ENCODE assay signal across 1 cellular context in the genomic region with DNA sequence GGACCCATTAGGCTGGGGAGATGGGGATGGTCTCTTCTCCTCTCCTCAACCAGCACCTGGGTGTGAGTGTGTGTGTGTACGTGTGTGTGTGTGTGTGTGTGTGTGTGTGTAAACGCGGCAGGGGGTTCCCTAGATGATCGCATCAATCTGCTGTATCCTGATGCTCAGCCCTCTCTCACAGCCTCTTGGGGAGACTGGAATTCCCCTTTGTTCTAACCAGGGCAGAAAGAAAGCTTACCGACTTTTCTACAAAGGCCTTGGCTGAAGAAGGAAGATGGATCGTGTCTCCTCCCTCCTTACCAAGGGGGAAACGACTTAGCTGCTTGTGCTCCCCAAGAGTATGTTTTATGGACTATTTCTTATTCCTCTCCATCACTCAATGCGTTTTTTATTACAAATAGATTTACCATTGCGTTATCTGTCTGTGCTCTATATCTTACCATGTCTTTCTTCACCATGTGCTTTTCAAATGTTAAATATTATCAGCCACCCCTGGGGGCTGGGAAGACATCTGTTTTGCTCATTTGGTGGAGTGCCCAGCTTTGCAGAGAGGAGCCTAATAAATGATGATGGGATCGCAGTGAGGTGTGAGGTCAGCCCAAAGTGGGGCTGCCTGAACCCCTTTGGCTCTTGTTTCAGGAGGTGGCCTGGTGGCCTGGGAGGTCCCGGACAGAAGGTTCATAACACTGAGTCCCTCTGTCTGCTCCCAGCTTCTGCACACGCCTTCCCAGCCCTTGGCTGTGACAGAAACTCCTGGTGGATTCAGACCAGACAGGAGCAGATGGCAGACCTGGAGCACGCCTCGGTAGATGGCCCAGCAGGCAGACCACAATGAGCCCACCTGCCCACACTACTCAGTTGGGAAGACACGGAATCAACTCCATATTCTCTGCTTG.
TF ChIP-seq lines count a peak whose summit lies in the region.

No MANE protein-coding gene starts in this region.

TF ChIP-seq in SK-N-SH, 30 proteins besides CTCF, POLR2A, EP300 and RAD21 (continued from another document):
- TF ChIP-seq RXRA (IDR thresholded peaks at IDR 0.05; ENCODE audit: borderline replicate concordance, low read depth) (no peak), YY1 (IDR thresholded peaks at IDR 0.05; ENCODE audit: low read depth) (no peak), NFIC (IDR thresholded peaks at IDR 0.05; ENCODE audit: borderline replicate concordance) (no peak), RFX5 (IDR thresholded peaks at IDR 0.05; ENCODE audit: low read length) (no peak), TCF12 (IDR thresholded peaks at IDR 0.05) (0 out of 2 replicates have a peak, but pooled peaks have one; percentile 26), SIN3A (IDR thresholded peaks at IDR 0.05; ENCODE audit: borderline replicate concordance, low read depth, low read length) (no peak), TEAD4 (IDR thresholded peaks at IDR 0.05; ENCODE audit: borderline replicate concordance, insufficient read depth) (no peak), JUND (IDR thresholded peaks at IDR 0.05) (no peak), POLR2AphosphoS5 (IDR thresholded peaks at IDR 0.05; ENCODE audit: low read depth, low read length) (no peak), EZH2phosphoT487 (IDR thresholded peaks at IDR 0.05; ENCODE audit: borderline replicate concordance, low read depth) (no peak), FOXM1 (IDR thresholded peaks at IDR 0.05; ENCODE audit: low read depth) (no peak), ELF1 (IDR thresholded peaks at IDR 0.05) (no peak), RCOR1 (IDR thresholded peaks at IDR 0.05; ENCODE audit: low read length) (peak; percentile 75; the same call in 1 of the 2 replicates), GATA2 (CRISPR knock-in tag; IDR thresholded peaks at IDR 0.05) (peak; percentile 64; the same call in 1 of the 2 replicates), MXI1 (IDR thresholded peaks at IDR 0.05; ENCODE audit: low read depth, low read length) (peak; percentile 72; the same call in 1 of the 2 replicates), TAF1 (IDR thresholded peaks at IDR 0.05; ENCODE audit: borderline replicate concordance, low read depth, low read length) (no peak), CHD2 (IDR thresholded peaks at IDR 0.05; ENCODE audit: low read length, partially characterized antibody) (peak; percentile 75), FOXJ3 (CRISPR knock-in tag; IDR thresholded peaks at IDR 0.05) (0 out of 2 replicates have a peak, but pooled peaks have one; percentile 37), MEF2A (IDR thresholded peaks at IDR 0.05; ENCODE audit: borderline replicate concordance, low read depth) (no peak), SMC3 (IDR thresholded peaks at IDR 0.05; ENCODE audit: low read depth, low read length) (no peak), GABPA (IDR thresholded peaks at IDR 0.05; ENCODE audit: low read depth) (no peak)
- TF ChIP-seq, protein P1, sequence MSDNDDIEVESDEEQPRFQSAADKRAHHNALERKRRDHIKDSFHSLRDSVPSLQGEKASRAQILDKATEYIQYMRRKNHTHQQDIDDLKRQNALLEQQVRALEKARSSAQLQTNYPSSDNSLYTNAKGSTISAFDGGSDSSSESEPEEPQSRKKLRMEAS (IDR thresholded peaks at IDR 0.05; ENCODE audit: low read depth): no peak
- TF ChIP-seq, protein P2, sequence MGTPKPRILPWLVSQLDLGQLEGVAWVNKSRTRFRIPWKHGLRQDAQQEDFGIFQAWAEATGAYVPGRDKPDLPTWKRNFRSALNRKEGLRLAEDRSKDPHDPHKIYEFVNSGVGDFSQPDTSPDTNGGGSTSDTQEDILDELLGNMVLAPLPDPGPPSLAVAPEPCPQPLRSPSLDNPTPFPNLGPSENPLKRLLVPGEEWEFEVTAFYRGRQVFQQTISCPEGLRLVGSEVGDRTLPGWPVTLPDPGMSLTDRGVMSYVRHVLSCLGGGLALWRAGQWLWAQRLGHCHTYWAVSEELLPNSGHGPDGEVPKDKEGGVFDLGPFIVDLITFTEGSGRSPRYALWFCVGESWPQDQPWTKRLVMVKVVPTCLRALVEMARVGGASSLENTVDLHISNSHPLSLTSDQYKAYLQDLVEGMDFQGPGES (IDR thresholded peaks at IDR 0.05; ENCODE audit: low read depth, low read length): no peak
- TF ChIP-seq, protein P3, sequence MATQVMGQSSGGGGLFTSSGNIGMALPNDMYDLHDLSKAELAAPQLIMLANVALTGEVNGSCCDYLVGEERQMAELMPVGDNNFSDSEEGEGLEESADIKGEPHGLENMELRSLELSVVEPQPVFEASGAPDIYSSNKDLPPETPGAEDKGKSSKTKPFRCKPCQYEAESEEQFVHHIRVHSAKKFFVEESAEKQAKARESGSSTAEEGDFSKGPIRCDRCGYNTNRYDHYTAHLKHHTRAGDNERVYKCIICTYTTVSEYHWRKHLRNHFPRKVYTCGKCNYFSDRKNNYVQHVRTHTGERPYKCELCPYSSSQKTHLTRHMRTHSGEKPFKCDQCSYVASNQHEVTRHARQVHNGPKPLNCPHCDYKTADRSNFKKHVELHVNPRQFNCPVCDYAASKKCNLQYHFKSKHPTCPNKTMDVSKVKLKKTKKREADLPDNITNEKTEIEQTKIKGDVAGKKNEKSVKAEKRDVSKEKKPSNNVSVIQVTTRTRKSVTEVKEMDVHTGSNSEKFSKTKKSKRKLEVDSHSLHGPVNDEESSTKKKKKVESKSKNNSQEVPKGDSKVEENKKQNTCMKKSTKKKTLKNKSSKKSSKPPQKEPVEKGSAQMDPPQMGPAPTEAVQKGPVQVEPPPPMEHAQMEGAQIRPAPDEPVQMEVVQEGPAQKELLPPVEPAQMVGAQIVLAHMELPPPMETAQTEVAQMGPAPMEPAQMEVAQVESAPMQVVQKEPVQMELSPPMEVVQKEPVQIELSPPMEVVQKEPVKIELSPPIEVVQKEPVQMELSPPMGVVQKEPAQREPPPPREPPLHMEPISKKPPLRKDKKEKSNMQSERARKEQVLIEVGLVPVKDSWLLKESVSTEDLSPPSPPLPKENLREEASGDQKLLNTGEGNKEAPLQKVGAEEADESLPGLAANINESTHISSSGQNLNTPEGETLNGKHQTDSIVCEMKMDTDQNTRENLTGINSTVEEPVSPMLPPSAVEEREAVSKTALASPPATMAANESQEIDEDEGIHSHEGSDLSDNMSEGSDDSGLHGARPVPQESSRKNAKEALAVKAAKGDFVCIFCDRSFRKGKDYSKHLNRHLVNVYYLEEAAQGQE (IDR thresholded peaks at IDR 0.05; ENCODE audit: low read depth, low read length): no peak
- TF ChIP-seq, protein P4, sequence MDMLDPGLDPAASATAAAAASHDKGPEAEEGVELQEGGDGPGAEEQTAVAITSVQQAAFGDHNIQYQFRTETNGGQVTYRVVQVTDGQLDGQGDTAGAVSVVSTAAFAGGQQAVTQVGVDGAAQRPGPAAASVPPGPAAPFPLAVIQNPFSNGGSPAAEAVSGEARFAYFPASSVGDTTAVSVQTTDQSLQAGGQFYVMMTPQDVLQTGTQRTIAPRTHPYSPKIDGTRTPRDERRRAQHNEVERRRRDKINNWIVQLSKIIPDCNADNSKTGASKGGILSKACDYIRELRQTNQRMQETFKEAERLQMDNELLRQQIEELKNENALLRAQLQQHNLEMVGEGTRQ (IDR thresholded peaks at IDR 0.05; ENCODE audit: borderline replicate concordance, low read depth, low read length): no peak
- TF ChIP-seq, protein P5, sequence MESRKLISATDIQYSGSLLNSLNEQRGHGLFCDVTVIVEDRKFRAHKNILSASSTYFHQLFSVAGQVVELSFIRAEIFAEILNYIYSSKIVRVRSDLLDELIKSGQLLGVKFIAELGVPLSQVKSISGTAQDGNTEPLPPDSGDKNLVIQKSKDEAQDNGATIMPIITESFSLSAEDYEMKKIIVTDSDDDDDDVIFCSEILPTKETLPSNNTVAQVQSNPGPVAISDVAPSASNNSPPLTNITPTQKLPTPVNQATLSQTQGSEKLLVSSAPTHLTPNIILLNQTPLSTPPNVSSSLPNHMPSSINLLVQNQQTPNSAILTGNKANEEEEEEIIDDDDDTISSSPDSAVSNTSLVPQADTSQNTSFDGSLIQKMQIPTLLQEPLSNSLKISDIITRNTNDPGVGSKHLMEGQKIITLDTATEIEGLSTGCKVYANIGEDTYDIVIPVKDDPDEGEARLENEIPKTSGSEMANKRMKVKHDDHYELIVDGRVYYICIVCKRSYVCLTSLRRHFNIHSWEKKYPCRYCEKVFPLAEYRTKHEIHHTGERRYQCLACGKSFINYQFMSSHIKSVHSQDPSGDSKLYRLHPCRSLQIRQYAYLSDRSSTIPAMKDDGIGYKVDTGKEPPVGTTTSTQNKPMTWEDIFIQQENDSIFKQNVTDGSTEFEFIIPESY (IDR thresholded peaks at IDR 0.05; ENCODE audit: borderline replicate concordance, low read depth): no peak
